In the genomic region with DNA sequence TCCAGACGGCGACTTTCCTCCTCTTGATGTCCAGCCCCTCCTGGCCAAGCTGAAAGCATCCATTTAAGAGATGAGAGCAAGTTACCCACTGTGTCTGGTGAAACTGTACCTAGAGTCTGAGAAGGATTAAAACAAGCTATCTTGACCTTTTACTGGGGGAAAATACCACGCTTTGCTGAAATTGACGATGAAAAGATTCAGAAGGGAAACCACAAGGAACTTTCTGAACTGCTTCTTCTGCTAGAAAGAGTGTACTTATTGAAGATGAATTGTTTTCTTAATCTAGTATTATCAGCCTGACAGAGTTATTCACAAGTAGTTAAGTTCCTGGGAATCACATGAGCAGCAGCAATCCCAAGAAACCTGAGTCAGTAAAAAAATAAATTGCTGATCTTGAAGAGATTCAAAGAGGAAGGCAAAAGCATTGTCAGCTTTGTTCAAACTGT, we compare ENCODE assay signal across 15 cellular contexts. TPM values are rescaled to one million over a fixed set of nuclear protein-coding genes. Genes with fewer than 3 reads are reported as not detected.
DNase-seq lines count a peak whose midpoint lies in the region; ATAC-seq lines count a peak whose summit lies in the region.
"Had no signal": no experiment of that assay in that cellular context is flagged by ENCODE, and none has a peak within 500 bp of the region (broad histone marks: within the 10 kb centered on the region; RNA-seq: fewer than 3 reads in every experiment).

No MANE protein-coding gene starts in this region.

- H3K9me3 ChIP-seq in CD4-positive, alpha-beta memory T cell (ENCODE audit: control insufficient read depth in 1 of 2, low read length in 2 of 2) = no peaks in the 10 kb centered on the region
- H3K9me3 ChIP-seq: prostate gland, SJCRH30 had no signal

- no peak overlapping the region for H3K27ac ChIP-seq in CD4-positive, alpha-beta memory T cell (ENCODE audit: low read depth, low read length)
- H3K27ac ChIP-seq: prostate gland, SJCRH30 had no signal

- no peaks in the 10 kb centered on the region for H3K36me3 ChIP-seq in CD4-positive, alpha-beta memory T cell (ENCODE audit: insufficient read depth, low read length)
- H3K36me3 ChIP-seq: prostate gland, SJCRH30 had no signal

- no peaks in the 10 kb centered on the region for H3K27me3 ChIP-seq in CD4-positive, alpha-beta memory T cell (ENCODE audit: insufficient read depth, low read length)
- H3K27me3 ChIP-seq: SJCRH30 had no signal

- intact Hi-C loops in CD4-positive, alpha-beta memory T cell (cut with micrococcal nuclease) = no loop called here

- CTCF ChIA-PET in CD4-positive, alpha-beta memory T cell (lab: Charles Lee; ENCODE audit: partially characterized antibody) = interaction anchor here (1.7 kb wide), 1 partner anchor 373 kb away, joined by 5 read pairs; no protein-coding TSS in a partner anchor

- H3K36me3 Mint-ChIP-seq in activated naive CD8-positive, alpha-beta T cell treated with anti-CD3 and anti-CD28 coated beads for 36 hours = no peaks in the 10 kb centered on the region
- H3K36me3 Mint-ChIP-seq in CD4-positive, alpha-beta memory T cell = no peaks in the 10 kb centered on the region
- H3K36me3 Mint-ChIP-seq: activated naive CD4-positive, alpha-beta T cell treated with anti-CD3 and anti-CD28 coated beads, Interleukin-2, amount 50 U/mL, for 72 hours had no signal

- DNase-seq in activated naive CD8-positive, alpha-beta T cell treated with anti-CD3 and anti-CD28 coated beads for 36 hours = no peak
- no peak for DNase-seq in stimulated activated naive CD8-positive, alpha-beta T cell treated with anti-CD3 and anti-CD28 coated beads, Interleukin-15, Interleukin-2, amounts not matched to agents 100 U/mL and 50 U/mL, for 24 hours
- DNase-seq in CD4-positive, alpha-beta memory T cell = no peak
- DNase-seq in LoVo (ENCODE audit: low spot score) = no peak
- no peak for DNase-seq in Ammon's horn (ENCODE audit: low spot score)
- DNase-seq in NCI-H1417 (lab: John Stamatoyannopoulos, UW) = no peak
- DNase-seq: DMS79, left ventricle myocardium superior, NCI-H2171 treated with DMSO at 0.1 percent for 48 hours, SJCRH30 had no signal

- peak overlapping the region; percentile 25 for H3K27ac Mint-ChIP-seq in activated naive CD8-positive, alpha-beta T cell treated with anti-CD3 and anti-CD28 coated beads for 36 hours
- no peak overlapping the region for H3K27ac Mint-ChIP-seq in CD4-positive, alpha-beta memory T cell
- H3K27ac Mint-ChIP-seq: activated naive CD4-positive, alpha-beta T cell treated with anti-CD3 and anti-CD28 coated beads, Interleukin-2, amount 50 U/mL, for 72 hours had no signal

- H3K4me1 Mint-ChIP-seq in activated naive CD8-positive, alpha-beta T cell treated with anti-CD3 and anti-CD28 coated beads for 36 hours = peaks cover 16% of the 10 kb centered on the region
- peaks cover 0 to 2% (median 0%) of the 10 kb centered on the region in 4 donors for H3K4me1 Mint-ChIP-seq in CD4-positive, alpha-beta memory T cell

- POLR2A ChIA-PET in CD4-positive, alpha-beta memory T cell (lab: Charles Lee; ENCODE audit: partially characterized antibody) = no interaction called here

- no peak overlapping the region for H3K4me3 ChIP-seq in CD4-positive, alpha-beta memory T cell (ENCODE audit: low read length in 2 of 2)
- H3K4me3 ChIP-seq: prostate gland, SJCRH30 had no signal

- no peak overlapping the region for H3K4me3 Mint-ChIP-seq in activated naive CD8-positive, alpha-beta T cell treated with anti-CD3 and anti-CD28 coated beads for 36 hours
- H3K4me3 Mint-ChIP-seq in CD4-positive, alpha-beta memory T cell = no peak overlapping the region

- ATAC-seq in GM18861 (IDR thresholded peaks at IDR 0.05; ENCODE audit: unreplicated experiment) (peak; percentile 66), GM21825 (IDR thresholded peaks at IDR 0.05; ENCODE audit: unreplicated experiment) (peak; percentile 61)
- peak; percentile 48 for ATAC-seq in stimulated activated naive CD8-positive, alpha-beta T cell treated with anti-CD3 and anti-CD28 coated beads, Interleukin-15, Interleukin-2, amounts not matched to agents 100 U/mL and 50 U/mL, for 24 hours
- ATAC-seq: left ventricle myocardium superior had no signal

- peaks cover 25% of the 10 kb centered on the region for H3K27me3 Mint-ChIP-seq in activated naive CD8-positive, alpha-beta T cell treated with anti-CD3 and anti-CD28 coated beads for 36 hours
- peaks cover 9 to 10% of the 10 kb centered on the region in 2 donors for H3K27me3 Mint-ChIP-seq in CD4-positive, alpha-beta memory T cell

- peaks cover 2% of the 10 kb centered on the region for H3K9me3 Mint-ChIP-seq in activated naive CD8-positive, alpha-beta T cell treated with anti-CD3 and anti-CD28 coated beads for 36 hours
- H3K9me3 Mint-ChIP-seq in CD4-positive, alpha-beta memory T cell = peaks cover 0 to 4% (median 0%) of the 10 kb centered on the region in 8 donors
- H3K9me3 Mint-ChIP-seq: activated naive CD4-positive, alpha-beta T cell treated with anti-CD3 and anti-CD28 coated beads, Interleukin-2, amount 50 U/mL, for 72 hours had no signal

- H3K4me1 ChIP-seq in CD4-positive, alpha-beta memory T cell (ENCODE audit: insufficient read depth, low read length) = no peaks in the 10 kb centered on the region
- H3K4me1 ChIP-seq: prostate gland had no signal

RNA-seq across cellular contexts. Expression of a gene that starts 13.1 kb away (rescaled TPM):
- not detected for total RNA-seq in activated naive CD8-positive, alpha-beta T cell treated with anti-CD3 and anti-CD28 coated beads for 36 hours
- 1 to 10 TPM; 4.9 to 7.7 TPM for total RNA-seq in CD4-positive, alpha-beta memory T cell
- 1 to 10 TPM; 2.7 to 3.3 TPM for polyA plus RNA-seq in CD4-positive, alpha-beta memory T cell
- total RNA-seq: activated naive CD4-positive, alpha-beta T cell treated with anti-CD3 and anti-CD28 coated beads, Interleukin-2, amount 50 U/mL, for 72 hours; SJCRH30 had no signal

RNA-seq across cellular contexts. Expression of a gene that starts 47.0 kb away (rescaled TPM):
- total RNA-seq in activated naive CD8-positive, alpha-beta T cell treated with anti-CD3 and anti-CD28 coated beads for 36 hours = not detected
- not detected for total RNA-seq in CD4-positive, alpha-beta memory T cell
- polyA plus RNA-seq in CD4-positive, alpha-beta memory T cell = not detected
- total RNA-seq: activated naive CD4-positive, alpha-beta T cell treated with anti-CD3 and anti-CD28 coated beads, Interleukin-2, amount 50 U/mL, for 72 hours; dermis microvascular lymphatic vessel endothelial cell; SJCRH30 had no signal

Comparison
In these comparisons a context has a peak if more than half of its experiments do, and no peak if none do; other contexts are left out.
1. RNA of a gene that starts 13.1 kb away (total RNA-seq): 4.9 to 7.7 TPM in CD4-positive, alpha-beta memory T cell; not detected in activated naive CD8-positive, alpha-beta T cell treated with anti-CD3 and anti-CD28 coated beads for 36 hours; every median in the first group is over 4 times any median in the second.
2. Peak in every context shown above with its lines, with median percentiles within 50 percentile points of each other: ATAC-seq.